ENCODE assay signal across 28 cellular contexts in the genomic region with DNA sequence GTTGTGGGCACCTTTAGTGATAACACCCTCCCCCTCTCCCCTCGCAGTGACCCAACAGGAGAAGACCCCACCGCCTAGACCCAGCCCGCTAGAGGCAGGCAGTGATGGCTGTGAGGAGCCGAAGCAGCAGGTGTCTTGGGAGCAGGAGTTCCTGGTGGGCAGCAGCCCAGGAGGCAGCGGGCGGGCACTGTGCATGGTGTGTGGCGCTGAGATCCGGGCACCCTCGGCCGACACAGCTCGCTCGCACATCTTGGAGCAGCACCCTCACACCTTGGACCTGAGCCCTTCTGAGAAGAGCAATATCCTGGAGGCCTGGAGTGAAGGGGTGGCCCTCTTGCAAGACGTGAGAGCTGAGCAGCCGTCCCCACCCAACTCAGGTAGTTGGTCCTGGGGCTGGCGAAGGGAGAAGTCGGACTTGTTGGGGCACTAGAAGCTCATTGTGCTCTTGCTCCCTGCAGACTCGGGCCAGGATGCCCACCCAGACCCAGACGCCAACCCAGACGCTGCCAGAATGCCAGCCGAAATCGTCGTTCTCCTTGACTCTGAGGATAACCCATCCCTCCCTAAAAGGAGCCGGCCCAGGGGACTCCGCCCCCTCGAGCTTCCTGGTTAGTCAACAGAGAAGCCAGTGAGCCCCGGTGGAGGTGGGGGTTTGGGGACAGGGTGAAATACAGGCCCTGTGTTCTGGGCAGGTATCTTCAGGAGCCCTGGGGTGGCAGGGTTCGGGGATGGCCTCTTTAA.
"Had no signal": no experiment of that assay in that cellular context is flagged by ENCODE, and none has a peak within 500 bp of the region (broad histone marks: within the 10 kb centered on the region; RNA-seq: fewer than 3 reads in every experiment).

No MANE protein-coding gene starts in this region.

- DNase-seq: activated CD4-positive, alpha-beta T cell treated with anti-CD3 and anti-CD28 coated beads for 36 hours; activated CD8-positive, alpha-beta memory T cell treated with anti-CD3 and anti-CD28 coated beads, Interleukin-2, amount 10 ng/mL, durations not matched to agents 7 days and 5 days; activated effector memory CD4-positive, alpha-beta T cell treated with Interleukin-2 at 50 U/mL for 16 hours; activated naive CD4-positive, alpha-beta T cell; activated T-cell treated with anti-CD3 and anti-CD28 coated beads, Interleukin-2, amount 50 U/mL, for 24 hours; aorta; body of pancreas; central memory CD4-positive, alpha-beta T cell; KG1; NCI-H1092; NCI-H1417; NCI-H2029; NCI-H2107; NCI-H2171 treated with DMSO at 0.1 percent for 48 hours; NCI-H345; NCI-H510A; NCI-H526 treated with DMSO at 0.1 percent for 48 hours; NCI-H82; OCI-M1; Right ventricle myocardium superior; RPMI8226; SJCRH30; SK-N-SH; T-helper 1 cell; WERI-Rb-1 had no signal

- H3K4me3 Mint-ChIP-seq: activated CD4-positive, alpha-beta T cell treated with anti-CD3 and anti-CD28 coated beads for 36 hours; activated CD8-positive, alpha-beta memory T cell treated with anti-CD3 and anti-CD28 coated beads, Interleukin-2, amount 10 ng/mL, durations not matched to agents 7 days and 5 days; activated naive CD4-positive, alpha-beta T cell treated with anti-CD3 and anti-CD28 coated beads, Interleukin-2, amount 50 U/mL, for 24 hours; activated T-cell treated with anti-CD3 and anti-CD28 coated beads, Interleukin-2, amount 50 U/mL, for 24 hours; activated T-helper 1 cell treated with anti-CD3 and anti-CD28 coated beads, Interleukin-12 subunit alpha, Interleukin-12 subunit beta, Interleukin-2, Interleukin-4 antibody, amounts not matched to agents 30 ng/mL and 10 ng/mL and 1 ng/mL, durations not matched to agents 14 hours and 24 hours and 36 hours had no signal

- H3K9me3 Mint-ChIP-seq: activated naive CD4-positive, alpha-beta T cell treated with anti-CD3 and anti-CD28 coated beads, Interleukin-2, amount 50 U/mL, for 24 hours; activated T-cell treated with anti-CD3 and anti-CD28 coated beads, Interleukin-2, amount 50 U/mL, for 24 hours; activated T-helper 1 cell treated with anti-CD3 and anti-CD28 coated beads, Interleukin-12 subunit alpha, Interleukin-12 subunit beta, Interleukin-2, Interleukin-4 antibody, amounts not matched to agents 30 ng/mL and 10 ng/mL and 1 ng/mL, durations not matched to agents 14 hours and 24 hours and 36 hours had no signal

- H3K27me3 ChIP-seq: body of pancreas, SJCRH30 had no signal

- ATAC-seq: activated CD4-positive, alpha-beta T cell treated with anti-CD3 and anti-CD28 coated beads for 36 hours; activated CD8-positive, alpha-beta memory T cell treated with anti-CD3 and anti-CD28 coated beads, Interleukin-2, amount 10 ng/mL, durations not matched to agents 7 days and 5 days; body of pancreas; Panc1 had no signal

- H3K4me2 ChIP-seq: SK-N-SH had no signal

- H3K27ac ChIP-seq: body of pancreas, SJCRH30, WERI-Rb-1 had no signal

- H3K27me3 Mint-ChIP-seq: activated CD4-positive, alpha-beta T cell treated with anti-CD3 and anti-CD28 coated beads for 36 hours; activated CD8-positive, alpha-beta memory T cell treated with anti-CD3 and anti-CD28 coated beads, Interleukin-2, amount 10 ng/mL, durations not matched to agents 7 days and 5 days; activated naive CD4-positive, alpha-beta T cell treated with anti-CD3 and anti-CD28 coated beads, Interleukin-2, amount 50 U/mL, for 24 hours; activated T-cell treated with anti-CD3 and anti-CD28 coated beads, Interleukin-2, amount 50 U/mL, for 24 hours had no signal

- H3K9me3 ChIP-seq: body of pancreas, SJCRH30, SK-N-SH had no signal

- H3K9ac ChIP-seq: SK-N-SH had no signal

- H3K27ac Mint-ChIP-seq: activated CD4-positive, alpha-beta T cell treated with anti-CD3 and anti-CD28 coated beads for 36 hours; activated naive CD4-positive, alpha-beta T cell treated with anti-CD3 and anti-CD28 coated beads, Interleukin-2, amount 50 U/mL, for 24 hours; activated T-cell treated with anti-CD3 and anti-CD28 coated beads, Interleukin-2, amount 50 U/mL, for 24 hours; activated T-helper 1 cell treated with anti-CD3 and anti-CD28 coated beads, Interleukin-12 subunit alpha, Interleukin-12 subunit beta, Interleukin-2, Interleukin-4 antibody, amounts not matched to agents 30 ng/mL and 10 ng/mL and 1 ng/mL, durations not matched to agents 14 hours and 24 hours and 36 hours had no signal

- H3K4me3 ChIP-seq: body of pancreas, SJCRH30 had no signal
